ENCODE assay signal across 8 cellular contexts in genomic region chr10:87084291-87084782, GRCh38. TPM values are rescaled to one million over a fixed set of nuclear protein-coding genes. Genes with fewer than 3 reads are reported as not detected.
DNase-seq lines count a peak whose midpoint lies in the region; ATAC-seq and TF ChIP-seq lines count a peak whose summit lies in the region.
"Not testable (repeated sequence)": the region's sequence is repeated elsewhere in the genome, so short reads cannot be mapped to it uniquely, and the experiment has no call there.

No MANE protein-coding gene starts in this region.

- not testable (repeated sequence) for H3K4me3 ChIP-seq in HEK293 (ENCODE audit: low read depth, low read length); heart right ventricle; vagina

- H3K27me3 Mint-ChIP-seq in activated CD4-positive, alpha-beta T cell treated with anti-CD3 and anti-CD28 coated beads, Interleukin-2, amount 10 ng/mL, durations not matched to agents 7 days and 5 days; nephron (ENCODE audit: low read depth): not testable (repeated sequence)

- peaks cover 52% of the 10 kb centered on the region for H3K4me1 Mint-ChIP-seq in activated CD4-positive, alpha-beta T cell treated with anti-CD3 and anti-CD28 coated beads, Interleukin-2, amount 10 ng/mL, durations not matched to agents 7 days and 5 days
- H3K4me1 Mint-ChIP-seq in nephron: peaks cover 32% of the 10 kb centered on the region

- ATAC-seq in heart right ventricle: peak in 6 of 8 donors; percentile 8 to 47 (median 30)

- H3K36me3 ChIP-seq in HEK293 (ENCODE audit: control insufficient read depth in 2 of 2, insufficient read depth in 1 of 2, low read length in 2 of 2) (peaks cover 0 to 12% of the 10 kb centered on the region in 2 experiments; a peak in 2 of 3 replicates), heart right ventricle (peaks cover 0 to 10% (median 0%) of the 10 kb centered on the region in 9 donors)
- H3K36me3 ChIP-seq in vagina: not testable (repeated sequence)

- H3K27ac Mint-ChIP-seq in activated CD4-positive, alpha-beta T cell treated with anti-CD3 and anti-CD28 coated beads, Interleukin-2, amount 10 ng/mL, durations not matched to agents 7 days and 5 days: peak overlapping the region; percentile 46
- peak overlapping the region; percentile 29 to 81 (median 30) for H3K27ac Mint-ChIP-seq in nephron

- not testable (repeated sequence) for H3K9me3 Mint-ChIP-seq in activated CD4-positive, alpha-beta T cell treated with anti-CD3 and anti-CD28 coated beads, Interleukin-2, amount 10 ng/mL, durations not matched to agents 7 days and 5 days; nephron

- peaks cover 40% of the 10 kb centered on the region for H3K36me3 Mint-ChIP-seq in activated CD4-positive, alpha-beta T cell treated with anti-CD3 and anti-CD28 coated beads, Interleukin-2, amount 10 ng/mL, durations not matched to agents 7 days and 5 days (ENCODE audit: low read depth)
- peaks cover 55% of the 10 kb centered on the region for H3K36me3 Mint-ChIP-seq in nephron (ENCODE audit: low read depth)

- TF ChIP-seq POLR2A in vagina (IDR thresholded peaks at IDR 0.05): not testable (repeated sequence)

- H3K4me3 Mint-ChIP-seq in activated CD4-positive, alpha-beta T cell treated with anti-CD3 and anti-CD28 coated beads, Interleukin-2, amount 10 ng/mL, durations not matched to agents 7 days and 5 days; nephron: not testable (repeated sequence)

- POLR2A ChIA-PET in HEK293 (lab: Yijun Ruan, JAX): not testable (repeated sequence)
- POLR2A ChIA-PET in activated CD4-positive, alpha-beta T cell treated with anti-CD3 and anti-CD28 coated beads, Interleukin-2, amount 10 ng/mL, durations not matched to agents 7 days and 5 days (lab: Charles Lee): interaction anchor here (0.6 kb wide), 1 partner anchor 17 kb away, joined by 3 read pairs; no protein-coding TSS in a partner anchor

- not testable (repeated sequence) for TF ChIP-seq CTCF in HEK293 (tag by site-specific recombination; IDR thresholded peaks at IDR 0.05); heart right ventricle (IDR thresholded peaks at IDR 0.05); nephron (IDR thresholded peaks at IDR 0.05; ENCODE audit: unreplicated experiment in 3 of 3); vagina (IDR thresholded peaks at IDR 0.05)

- H3K9me3 ChIP-seq in HEK293 (ENCODE audit: control insufficient read depth, insufficient read depth, low read depth, low read length); heart right ventricle; vagina: not testable (repeated sequence)

- H3K27ac ChIP-seq in HEK293 (ENCODE audit: extremely low read depth, low read depth, low read length): not testable (repeated sequence)
- peak overlapping the region; percentile 54 for H3K27ac ChIP-seq in caudate nucleus (ENCODE audit: low read depth, low read length)
- H3K27ac ChIP-seq in heart right ventricle: peak overlapping the region in 7 of 10 donors; percentile 9 to 62 (median 44)
- peak overlapping the region; percentile 73 for H3K27ac ChIP-seq in vagina

- intact Hi-C loops in heart right ventricle (cut with DNase I); vagina (cut with DNase I): not testable (repeated sequence)

- DNase-seq in GM04503 (ENCODE audit: low read depth) (peak; percentile 70), HS-5 (ENCODE audit: low read depth) (peak; percentile 47)
- not testable (repeated sequence) for DNase-seq in activated CD4-positive, alpha-beta T cell treated with anti-CD3 and anti-CD28 coated beads, Interleukin-2, amount 10 ng/mL, durations not matched to agents 7 days and 5 days; caudate nucleus (lab: John Stamatoyannopoulos, UW); heart right ventricle; vagina (ENCODE audit: extremely low spot score in 2 of 2)

- not testable (repeated sequence) for H3K4me1 ChIP-seq in HEK293 (ENCODE audit: control insufficient read depth, insufficient read depth, low read length)
- H3K4me1 ChIP-seq in heart right ventricle (peaks cover 4 to 49% (median 26%) of the 10 kb centered on the region in 9 donors), vagina (peaks cover 51% of the 10 kb centered on the region)

- CTCF ChIA-PET in HEK293 (lab: Yijun Ruan, JAX); activated CD4-positive, alpha-beta T cell treated with anti-CD3 and anti-CD28 coated beads, Interleukin-2, amount 10 ng/mL, durations not matched to agents 7 days and 5 days (lab: Charles Lee): not testable (repeated sequence)

- H3K27me3 ChIP-seq in heart right ventricle, vagina: not testable (repeated sequence)

TF ChIP-seq in HEK293, 187 proteins besides CTCF, POLR2A, EP300 and RAD21:
- TF ChIP-seq ZNF629 (tag by site-specific recombination; IDR thresholded peaks at IDR 0.05) (0 out of 2 replicates have a peak, but pooled peaks have one; percentile 3), ZNF362 (tag by site-specific recombination; IDR thresholded peaks at IDR 0.05) (0 out of 2 replicates have a peak, but pooled peaks have one; percentile 21)

RNA-seq across cellular contexts. Expression of gene GLUD1, which starts 10.3 kb away (rescaled TPM):
- 100 to 1,000 TPM in 1 of 2 experiments, 10 to 100 TPM in 1; 99.5 to 100 TPM for total RNA-seq in activated CD4-positive, alpha-beta T cell treated with anti-CD3 and anti-CD28 coated beads, Interleukin-2, amount 10 ng/mL, durations not matched to agents 7 days and 5 days
- 100 to 1,000 TPM in 7 of 10 donors, 10 to 100 TPM in 3; 85.9 to 130 (median 119) TPM for total RNA-seq in heart right ventricle
- 10 to 100 TPM; 38.0 to 66.8 TPM for polyA plus RNA-seq in heart right ventricle
- total RNA-seq in vagina: 133 TPM

RNA-seq across cellular contexts. Expression of gene SHLD2, which starts 10.7 kb away (rescaled TPM):
- 10 to 100 TPM; 34.8 to 38.9 TPM for total RNA-seq in activated CD4-positive, alpha-beta T cell treated with anti-CD3 and anti-CD28 coated beads, Interleukin-2, amount 10 ng/mL, durations not matched to agents 7 days and 5 days
- 10 to 100 TPM in 8 of 10 donors, 1 to 10 TPM in 2; 9.5 to 16.1 (median 11.6) TPM for total RNA-seq in heart right ventricle
- 10 to 100 TPM in 1 of 2 donors, 1 to 10 TPM in 1; 9.4 to 10.0 TPM for polyA plus RNA-seq in heart right ventricle
- total RNA-seq in vagina: 27.5 TPM
